Comparison of ENCODE assay signal across 11 cellular contexts in the genomic region with DNA sequence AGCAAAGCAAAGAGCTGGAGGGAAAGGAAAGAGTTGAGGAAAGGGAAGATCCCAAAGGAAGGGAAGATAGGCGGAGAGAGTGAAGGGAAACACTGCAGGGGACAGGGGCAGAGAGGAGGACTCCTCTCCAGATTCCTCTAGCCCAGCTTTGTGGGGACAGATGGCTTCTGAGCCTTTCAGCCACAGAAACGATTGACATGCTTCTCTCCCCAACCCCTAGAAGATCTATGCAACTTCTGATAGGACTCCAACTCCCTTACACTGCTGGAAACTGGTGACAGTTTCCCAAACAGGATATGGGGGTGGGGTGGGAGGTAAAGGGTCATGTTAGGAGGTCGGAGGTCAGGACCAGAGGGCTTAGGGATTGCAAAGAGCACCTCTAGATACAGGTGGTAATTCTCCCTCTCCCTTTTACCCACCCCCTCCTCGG. TPM values are rescaled to one million over a fixed set of nuclear protein-coding genes. Genes with fewer than 3 reads are reported as not detected.
DNase-seq lines count a peak whose midpoint lies in the region; ATAC-seq, FAIRE-seq and TF ChIP-seq lines count a peak whose summit lies in the region.
"Had no signal": no experiment of that assay in that cellular context is flagged by ENCODE, and none has a peak within 500 bp of the region (broad histone marks: within the 10 kb centered on the region; RNA-seq: fewer than 3 reads in every experiment).

No MANE protein-coding gene starts in this region.

- no peak overlapping the region; the same call in 1 of the 2 replicates for H3K9ac ChIP-seq in IMR-90 (ENCODE audit: low read depth, low read length)
- peak overlapping the region; percentile 38 for H3K9ac ChIP-seq in neural cell (ENCODE audit: low read length)
- H3K9ac ChIP-seq in smooth muscle cell (ENCODE audit: low read depth) = no peak overlapping the region

- TF ChIP-seq RAD21 in A549 (conservative IDR thresholded peaks at IDR 0.05 in 1 of 2, IDR thresholded peaks at IDR 0.05 in 1 of 2) = no peak
- TF ChIP-seq RAD21 in IMR-90 (IDR thresholded peaks at IDR 0.05; ENCODE audit: low read length) = no peak
- TF ChIP-seq RAD21 in neural cell (conservative IDR thresholded peaks at IDR 0.05) = no peak

- H3K9me3 ChIP-seq in A549 = no peaks in the 10 kb centered on the region
- no peaks in the 10 kb centered on the region for H3K9me3 ChIP-seq in IMR-90 (ENCODE audit: control insufficient read depth, insufficient read depth, low read length)
- no peaks in the 10 kb centered on the region for H3K9me3 ChIP-seq in esophagus muscularis mucosa
- no peaks in the 10 kb centered on the region for H3K9me3 ChIP-seq in neural cell (ENCODE audit: low read length)
- no peaks in the 10 kb centered on the region for H3K9me3 ChIP-seq in smooth muscle cell (replicated peaks; ENCODE audit: low read depth)
- H3K9me3 ChIP-seq: SJSA1 had no signal

- H2AFZ ChIP-seq in IMR-90 (replicated peaks; ENCODE audit: low read length, poor library complexity) (no peak overlapping the region), neural cell (ENCODE audit: low read depth, low read length) (no peak overlapping the region), smooth muscle cell (ENCODE audit: low read depth) (no peak overlapping the region)

- H2AK5ac ChIP-seq in IMR-90 (ENCODE audit: low read depth, low read length) = no peak overlapping the region

- DNase-seq in A549 (ENCODE audit: low read depth in 1 of 2, low spot score in 1 of 2) = no peak
- no peak for DNase-seq in IMR-90
- DNase-seq in esophagus muscularis mucosa (ENCODE audit: extremely low spot score) = no peak
- no peak for DNase-seq in activated T-helper 1 cell treated with anti-CD3 and anti-CD28 coated beads, Interleukin-12 subunit alpha, Interleukin-12 subunit beta, Interleukin-2, Interleukin-4 antibody, amounts not matched to agents 30 ng/mL and 10 ng/mL and 1 ng/mL, durations not matched to agents 14 hours and 24 hours and 36 hours (ENCODE audit: low spot score)
- DNase-seq in T-helper 2 cell treated with Interferon-gamma antibody and Interleukin-4, amounts not matched to agents 5 μg/mL and 100 μg/mL, for 36 hours (ENCODE audit: low spot score) = no peak
- DNase-seq in effector CD8-positive, alpha-beta T cell (lab: John Stamatoyannopoulos, UW) = no peak
- DNase-seq in smooth muscle cell (lab: John Stamatoyannopoulos, UW; ENCODE audit: unreplicated experiment) = no peak
- DNase-seq: NCI-H1694 treated with DMSO at 0.1 percent for 48 hours, NCI-H748 treated with DMSO at 0.1 percent for 48 hours had no signal

- H3K27me3 Mint-ChIP-seq in activated T-helper 1 cell treated with anti-CD3 and anti-CD28 coated beads, Interleukin-12 subunit alpha, Interleukin-12 subunit beta, Interleukin-2, Interleukin-4 antibody, amounts not matched to agents 30 ng/mL and 10 ng/mL and 1 ng/mL, durations not matched to agents 14 hours and 24 hours and 36 hours (ENCODE audit: insufficient read depth) = peaks cover 43% of the 10 kb centered on the region
- peaks cover 24% of the 10 kb centered on the region for H3K27me3 Mint-ChIP-seq in T-helper 2 cell treated with Interferon-gamma antibody and Interleukin-4, amounts not matched to agents 5 μg/mL and 100 μg/mL, for 36 hours (ENCODE audit: low read depth)

- 67% methylated on average over 4 of the region's 4 CpGs for WGBS in A549 (ENCODE audit: missing lambda C conversion rate)
- WGBS in IMR-90 (ENCODE audit: extremely low coverage in 2 of 2, insufficient read length in 1 of 2), 2 experiments = no CpG with 5 or more reads among the region's 4 CpGs
- WGBS in esophagus muscularis mucosa = 69% methylated on average over 4 of the region's 4 CpGs
- WGBS in smooth muscle cell (ENCODE audit: low lambda C conversion rate) = 78% methylated on average over 4 of the region's 4 CpGs

- H4K8ac ChIP-seq in IMR-90 (ENCODE audit: low read depth in 2 of 2, low read length in 2 of 2) = peak overlapping the region in 1 of 2 experiments; percentile 29; a peak in 2 of 4 replicates

- H4K20me1 ChIP-seq in IMR-90 (ENCODE audit: insufficient read depth, low read length) (peaks cover 45% of the 10 kb centered on the region), neural cell (ENCODE audit: insufficient read depth) (peaks cover 67% of the 10 kb centered on the region), smooth muscle cell (ENCODE audit: low read depth) (peaks cover 84% of the 10 kb centered on the region)

- H2BK120ac ChIP-seq in IMR-90 (ENCODE audit: low read depth, low read length) = no peak overlapping the region

- TF ChIP-seq POLR2A in A549 (IDR thresholded peaks at IDR 0.05; ENCODE audit: low read length) (no peak), IMR-90 (IDR thresholded peaks at IDR 0.05; ENCODE audit: low read depth, low read length) (no peak), esophagus muscularis mucosa (IDR thresholded peaks at IDR 0.05; ENCODE audit: low read depth) (no peak)

- BruUV-seq in IMR-90 (replicated peaks; lab: Mats Ljungman, UMichigan) = no TSS peak

- H3K56ac ChIP-seq in IMR-90 (ENCODE audit: extremely low read depth, insufficient read depth, low read length) = no peak overlapping the region

- POLR2A ChIA-PET in A549 (lab: Yijun Ruan, JAX) = interaction anchor here (0.9 kb wide), 2 partner anchors 10 to 137 kb away, joined by 3 read pairs; partner anchors contain the start of gene PMF1
- POLR2A ChIA-PET in IMR-90 (lab: Charles Lee; ENCODE audit: unreplicated experiment) = no interaction called here

- TF ChIP-seq CTCF in A549 (IDR thresholded peaks at IDR 0.05) = no peak
- TF ChIP-seq CTCF in IMR-90 (conservative IDR thresholded peaks at IDR 0.05; ENCODE audit: low read depth, low read length) = no peak
- TF ChIP-seq CTCF in esophagus muscularis mucosa (IDR thresholded peaks at IDR 0.05) = no peak
- TF ChIP-seq CTCF in neural cell (IDR thresholded peaks at IDR 0.05; ENCODE audit: poor library complexity, severe bottlenecking) = no peak
- no peak for TF ChIP-seq CTCF in smooth muscle cell (IDR thresholded peaks at IDR 0.05; ENCODE audit: borderline replicate concordance, insufficient read depth, poor library complexity, severe bottlenecking)

- peaks cover 17% of the 10 kb centered on the region for H3K9me1 ChIP-seq in IMR-90 (ENCODE audit: insufficient read depth, low read length)

- CTCF ChIA-PET in A549 (lab: Yijun Ruan, JAX) (interaction anchor here (0.7 to 2.9 kb wide), 9 partner anchors 10 to 138 kb away, joined by 3 to 29 read pairs (median 4); partner anchors contain the start of gene UBQLN4), IMR-90 (lab: Yijun Ruan, JAX) (interaction anchor here (1.6 kb wide), 1 partner anchor 9 kb away, joined by 5 read pairs; no protein-coding TSS in a partner anchor)

- H3K36me3 ChIP-seq in IMR-90 (ENCODE audit: control insufficient read depth, insufficient read depth, low read length) = peaks cover 37% of the 10 kb centered on the region
- H3K36me3 ChIP-seq in esophagus muscularis mucosa = no peaks in the 10 kb centered on the region
- peaks cover 9% of the 10 kb centered on the region for H3K36me3 ChIP-seq in neural cell (ENCODE audit: insufficient read depth, low read length)
- no peaks in the 10 kb centered on the region for H3K36me3 ChIP-seq in smooth muscle cell (ENCODE audit: low read depth)

- H3K79me2 ChIP-seq in neural cell (replicated peaks; ENCODE audit: insufficient read depth, low read length) (peaks cover 70% of the 10 kb centered on the region), smooth muscle cell (ENCODE audit: low read depth) (peaks cover 41% of the 10 kb centered on the region)

- no peak overlapping the region for H2BK20ac ChIP-seq in IMR-90 (ENCODE audit: low read depth, low read length)

- H3K4me1 ChIP-seq in A549 = peaks cover 5% of the 10 kb centered on the region; the same call in 1 of the 3 replicates
- H3K4me1 ChIP-seq in IMR-90 (ENCODE audit: control insufficient read depth, insufficient read depth, low read length) = peaks cover 26% of the 10 kb centered on the region
- H3K4me1 ChIP-seq in esophagus muscularis mucosa = peaks cover 9 to 25% (median 17%) of the 10 kb centered on the region in 4 donors
- peaks cover 78% of the 10 kb centered on the region for H3K4me1 ChIP-seq in smooth muscle cell (ENCODE audit: low read depth)

- peak overlapping the region; percentile 73; the same call in 1 of the 2 replicates for H3K23ac ChIP-seq in IMR-90 (ENCODE audit: low read depth, low read length)

- H3K27me3 ChIP-seq in IMR-90 (ENCODE audit: control insufficient read depth, insufficient read depth, low read length) = no peaks in the 10 kb centered on the region
- peaks cover 0 to 6% (median 0%) of the 10 kb centered on the region in 4 donors for H3K27me3 ChIP-seq in esophagus muscularis mucosa
- H3K27me3 ChIP-seq in neural cell (ENCODE audit: insufficient read depth, low read depth, low read length) = no peaks in the 10 kb centered on the region
- H3K27me3 ChIP-seq in smooth muscle cell (ENCODE audit: low read depth) = no peaks in the 10 kb centered on the region
- H3K27me3 ChIP-seq: SJSA1 had no signal

- ATAC-seq in A549 (no peak), IMR-90 (ENCODE audit: low read depth) (no peak)

- H3K27ac ChIP-seq in A549 (no peak overlapping the region), IMR-90 (ENCODE audit: insufficient read depth, low read length) (no peak overlapping the region), esophagus muscularis mucosa (replicated peaks in 1 of 4) (peak overlapping the region in 1 of 4 donors; percentile 70), neural cell (ENCODE audit: low read length) (no peak overlapping the region), smooth muscle cell (ENCODE audit: low read depth) (no peak overlapping the region)
- H3K27ac ChIP-seq: SJSA1 had no signal

- H3K4me1 Mint-ChIP-seq in activated T-helper 1 cell treated with anti-CD3 and anti-CD28 coated beads, Interleukin-12 subunit alpha, Interleukin-12 subunit beta, Interleukin-2, Interleukin-4 antibody, amounts not matched to agents 30 ng/mL and 10 ng/mL and 1 ng/mL, durations not matched to agents 14 hours and 24 hours and 36 hours (ENCODE audit: low read depth) = peaks cover 5% of the 10 kb centered on the region
- H3K4me1 Mint-ChIP-seq in T-helper 2 cell treated with Interferon-gamma antibody and Interleukin-4, amounts not matched to agents 5 μg/mL and 100 μg/mL, for 36 hours (ENCODE audit: low read depth) = no peaks in the 10 kb centered on the region

- no peak overlapping the region for H3K27ac Mint-ChIP-seq in activated T-helper 1 cell treated with anti-CD3 and anti-CD28 coated beads, Interleukin-12 subunit alpha, Interleukin-12 subunit beta, Interleukin-2, Interleukin-4 antibody, amounts not matched to agents 30 ng/mL and 10 ng/mL and 1 ng/mL, durations not matched to agents 14 hours and 24 hours and 36 hours
- no peak overlapping the region for H3K27ac Mint-ChIP-seq in T-helper 2 cell treated with Interferon-gamma antibody and Interleukin-4, amounts not matched to agents 5 μg/mL and 100 μg/mL, for 36 hours

- intact Hi-C loops in IMR-90 (cut with micrococcal nuclease) = no loop called here
- intact Hi-C loops in esophagus muscularis mucosa (cut with DNase I) = no loop called here
- intact Hi-C loops in activated T-helper 1 cell treated with anti-CD3 and anti-CD28 coated beads, Interleukin-12 subunit alpha, Interleukin-12 subunit beta, Interleukin-2, Interleukin-4 antibody, amounts not matched to agents 30 ng/mL and 10 ng/mL and 1 ng/mL, durations not matched to agents 14 hours and 24 hours and 36 hours (cut with micrococcal nuclease) = no loop called here

- in situ Hi-C loops in IMR-90 (cut with MboI; ENCODE audit: low sequenced_read_pairs) = no loop called here

- H3K4ac ChIP-seq in IMR-90 (ENCODE audit: low read depth, low read length) = no peak overlapping the region

- no peak overlapping the region for H4K91ac ChIP-seq in IMR-90 (ENCODE audit: insufficient read depth, low read depth, low read length)

- H2BK15ac ChIP-seq in IMR-90 (ENCODE audit: low read depth, low read length) = no peak overlapping the region

- no peak overlapping the region for H2BK5ac ChIP-seq in IMR-90 (ENCODE audit: low read depth, low read length, poor library complexity, severe bottlenecking)

- H3K4me3 ChIP-seq in A549 = no peak overlapping the region
- H3K4me3 ChIP-seq in IMR-90 (ENCODE audit: insufficient read depth, low read depth, low read length) = no peak overlapping the region
- H3K4me3 ChIP-seq in esophagus muscularis mucosa = peak overlapping the region; percentile 58 to 71 (median 60)
- H3K4me3 ChIP-seq in neural cell (ENCODE audit: low read length) = peak overlapping the region; percentile 93
- H3K4me3 ChIP-seq in smooth muscle cell = no peak overlapping the region
- H3K4me3 ChIP-seq: SJSA1 had no signal

- peak overlapping the region; percentile 19 for H2AK9ac ChIP-seq in IMR-90 (replicated peaks; ENCODE audit: low read depth, low read length, poor library complexity)

- no peak overlapping the region for H3K14ac ChIP-seq in IMR-90 (replicated peaks; ENCODE audit: low read depth, low read length)

- peaks cover 5% of the 10 kb centered on the region for H3F3A ChIP-seq in neural cell (ENCODE audit: insufficient read depth, low read length, poor library complexity, severe bottlenecking)
- H3F3A ChIP-seq in smooth muscle cell (ENCODE audit: low read depth) = peaks cover 22% of the 10 kb centered on the region

- H3K36me3 Mint-ChIP-seq in activated T-helper 1 cell treated with anti-CD3 and anti-CD28 coated beads, Interleukin-12 subunit alpha, Interleukin-12 subunit beta, Interleukin-2, Interleukin-4 antibody, amounts not matched to agents 30 ng/mL and 10 ng/mL and 1 ng/mL, durations not matched to agents 14 hours and 24 hours and 36 hours (ENCODE audit: low read depth) = no peaks in the 10 kb centered on the region
- H3K36me3 Mint-ChIP-seq in T-helper 2 cell treated with Interferon-gamma antibody and Interleukin-4, amounts not matched to agents 5 μg/mL and 100 μg/mL, for 36 hours (ENCODE audit: low read depth) = no peaks in the 10 kb centered on the region

- H3K79me1 ChIP-seq in IMR-90 (ENCODE audit: low read depth in 1 of 2, low read length in 2 of 2) = peaks cover 32 to 71% of the 10 kb centered on the region in 2 experiments

- no peak overlapping the region for H3K4me3 Mint-ChIP-seq in activated T-helper 1 cell treated with anti-CD3 and anti-CD28 coated beads, Interleukin-12 subunit alpha, Interleukin-12 subunit beta, Interleukin-2, Interleukin-4 antibody, amounts not matched to agents 30 ng/mL and 10 ng/mL and 1 ng/mL, durations not matched to agents 14 hours and 24 hours and 36 hours
- H3K4me3 Mint-ChIP-seq in T-helper 2 cell treated with Interferon-gamma antibody and Interleukin-4, amounts not matched to agents 5 μg/mL and 100 μg/mL, for 36 hours = no peak overlapping the region

- H3K4me2 ChIP-seq in A549 (no peak overlapping the region), IMR-90 (ENCODE audit: low read depth, low read length) (no peak overlapping the region), neural cell (ENCODE audit: low read length) (peak overlapping the region; percentile 21), smooth muscle cell (no peak overlapping the region)

- H3K9me3 Mint-ChIP-seq in activated T-helper 1 cell treated with anti-CD3 and anti-CD28 coated beads, Interleukin-12 subunit alpha, Interleukin-12 subunit beta, Interleukin-2, Interleukin-4 antibody, amounts not matched to agents 30 ng/mL and 10 ng/mL and 1 ng/mL, durations not matched to agents 14 hours and 24 hours and 36 hours = no peaks in the 10 kb centered on the region
- no peaks in the 10 kb centered on the region for H3K9me3 Mint-ChIP-seq in T-helper 2 cell treated with Interferon-gamma antibody and Interleukin-4, amounts not matched to agents 5 μg/mL and 100 μg/mL, for 36 hours

- no peaks in the 10 kb centered on the region for H3K9me2 ChIP-seq in neural cell (ENCODE audit: insufficient read depth, low read length)

- H3K18ac ChIP-seq in IMR-90 (ENCODE audit: low read depth, low read length) = no peak overlapping the region

- FAIRE-seq in A549 (lab: Jason Lieb, UNC) = no peak

- no peak for TF ChIP-seq EP300 in A549 (IDR thresholded peaks at IDR 0.05)
- TF ChIP-seq EP300 in esophagus muscularis mucosa (IDR thresholded peaks at IDR 0.05) = no peak
- no peak for TF ChIP-seq EP300 in neural cell (conservative IDR thresholded peaks at IDR 0.05; ENCODE audit: poor library complexity, severe bottlenecking)

- dilution Hi-C loops in IMR-90 (cut with HindIII; ENCODE audit: low sequenced_read_pairs, unreplicated experiment) = no loop called here

- H4K5ac ChIP-seq in IMR-90 (ENCODE audit: low read depth, low read length) = no peak overlapping the region

RNA-seq across cellular contexts. Expression of gene MEX3A, which starts 6.5 kb away (rescaled TPM):
- polyA plus RNA-seq in A549 (2011; rRNA removed) (1.8 and 2.4 TPM in 2 replicates), A549 (2017; fragmentation: RNase III; extraction: RNeasy Plus Mini Kit Qiagen cat#74134 plus additional on column Dnase treatment) (3.3 to 4.9 TPM (median 4.4 TPM) in 3 replicates), IMR-90 (2012; rRNA removed) (9.0 and 11.6 TPM in 2 replicates), neural cell (39.8 and 44.4 TPM in 2 replicates), smooth muscle cell (10.5 and 11.0 TPM in 2 replicates)
- polyA plus RNA-seq in A549 (2012; cell fraction: cytosol; rRNA removed) = 3.2 and 3.9 TPM in 2 replicates
- 2.2 and 3.9 TPM in 2 replicates for polyA plus RNA-seq in A549 (2012; cell fraction: nucleus; rRNA removed)
- polyA minus RNA-seq in A549 (2011; rRNA and poly(A)+ RNA removed) = 2.4 and 2.8 TPM in 2 replicates
- total RNA-seq in IMR-90 (2012; rRNA removed) (2.3 and 2.5 TPM in 2 replicates), esophagus muscularis mucosa (1 to 10 TPM in 1 of 4 donors, under 1 TPM in 3; under 0.01 to 1.6 (median 0.66) TPM), smooth muscle cell (13.5 and 13.8 TPM in 2 replicates)
- polyA plus RNA-seq in IMR-90 (2012; cell fraction: cytosol; rRNA removed) = 4.0 and 8.8 TPM in 2 replicates
- 14.6 and 16.6 TPM in 2 replicates for polyA plus RNA-seq in IMR-90 (2012; cell fraction: nucleus; rRNA removed; ENCODE audit: low replicate concordance)
- 114 and 119 TPM in 2 replicates for polyA minus RNA-seq in neural cell
- 0.27 and 0.41 TPM in 2 replicates for total RNA-seq in activated T-helper 1 cell treated with anti-CD3 and anti-CD28 coated beads, Interleukin-12 subunit alpha, Interleukin-12 subunit beta, Interleukin-2, Interleukin-4 antibody, amounts not matched to agents 30 ng/mL and 10 ng/mL and 1 ng/mL, durations not matched to agents 14 hours and 24 hours and 36 hours

RNA-seq across cellular contexts. Expression of gene RAB25, which starts 14.8 kb away (rescaled TPM):
- 0.11 TPM in 1 of 2 replicates, not detected in the other for polyA plus RNA-seq in A549 (2011; rRNA removed)
- 0.10 and 0.34 TPM in 2 replicates for polyA plus RNA-seq in A549 (2012; cell fraction: cytosol; rRNA removed)
- polyA plus RNA-seq in A549 (2012; cell fraction: nucleus; rRNA removed) = 0.40 and 0.49 TPM in 2 replicates
- polyA plus RNA-seq in A549 (2017; fragmentation: RNase III; extraction: RNeasy Plus Mini Kit Qiagen cat#74134 plus additional on column Dnase treatment) = not detected in 3 replicates
- polyA minus RNA-seq in A549 (2011; rRNA and poly(A)+ RNA removed) = not detected in 2 replicates
- not detected in 2 replicates for total RNA-seq in IMR-90 (2012; rRNA removed)
- polyA plus RNA-seq in IMR-90 (2012; rRNA removed) = not detected in 2 replicates
- 0.03 TPM in 1 of 2 replicates, not detected in the other for polyA plus RNA-seq in IMR-90 (2012; cell fraction: cytosol; rRNA removed)
- polyA plus RNA-seq in IMR-90 (2012; cell fraction: nucleus; rRNA removed; ENCODE audit: low replicate concordance) = 0.29 TPM in 1 of 2 replicates, not detected in the other
- not detected for total RNA-seq in esophagus muscularis mucosa
- polyA plus RNA-seq in neural cell = 1.3 TPM in 1 of 2 replicates, not detected in the other
- not detected in 2 replicates for polyA minus RNA-seq in neural cell
- total RNA-seq in activated T-helper 1 cell treated with anti-CD3 and anti-CD28 coated beads, Interleukin-12 subunit alpha, Interleukin-12 subunit beta, Interleukin-2, Interleukin-4 antibody, amounts not matched to agents 30 ng/mL and 10 ng/mL and 1 ng/mL, durations not matched to agents 14 hours and 24 hours and 36 hours = 0.18 TPM in 1 of 2 replicates, not detected in the other
- 16.8 and 27.1 TPM in 2 replicates for total RNA-seq in smooth muscle cell
- 8.9 and 53.5 TPM in 2 replicates for polyA plus RNA-seq in smooth muscle cell
- total RNA-seq: SJSA1 had no signal

RNA-seq across cellular contexts. Expression of gene LAMTOR2, which starts 21.2 kb away (rescaled TPM):
- 63.0 and 71.4 TPM in 2 replicates for polyA plus RNA-seq in A549 (2011; rRNA removed)
- polyA plus RNA-seq in A549 (2012; cell fraction: cytosol; rRNA removed) = 203 and 211 TPM in 2 replicates
- 78.2 and 83.5 TPM in 2 replicates for polyA plus RNA-seq in A549 (2012; cell fraction: nucleus; rRNA removed)
- 151 to 171 TPM (median 166 TPM) in 3 replicates for polyA plus RNA-seq in A549 (2017; fragmentation: RNase III; extraction: RNeasy Plus Mini Kit Qiagen cat#74134 plus additional on column Dnase treatment)
- 47.1 and 58.2 TPM in 2 replicates for polyA minus RNA-seq in A549 (2011; rRNA and poly(A)+ RNA removed)
- 45.8 and 50.0 TPM in 2 replicates for total RNA-seq in IMR-90 (2012; rRNA removed)
- 89.0 and 106 TPM in 2 replicates for polyA plus RNA-seq in IMR-90 (2012; rRNA removed)
- 132 and 144 TPM in 2 replicates for polyA plus RNA-seq in IMR-90 (2012; cell fraction: cytosol; rRNA removed)
- polyA plus RNA-seq in IMR-90 (2012; cell fraction: nucleus; rRNA removed; ENCODE audit: low replicate concordance) = 24.2 and 31.7 TPM in 2 replicates
- total RNA-seq in esophagus muscularis mucosa = 100 to 1,000 TPM in 1 of 4 donors, 10 to 100 TPM in 3; 59.3 to 106 (median 75.5) TPM
- polyA plus RNA-seq in neural cell = 81.3 and 82.6 TPM in 2 replicates
- polyA minus RNA-seq in neural cell = 24.6 and 39.8 TPM in 2 replicates
- 66.8 and 67.1 TPM in 2 replicates for total RNA-seq in activated T-helper 1 cell treated with anti-CD3 and anti-CD28 coated beads, Interleukin-12 subunit alpha, Interleukin-12 subunit beta, Interleukin-2, Interleukin-4 antibody, amounts not matched to agents 30 ng/mL and 10 ng/mL and 1 ng/mL, durations not matched to agents 14 hours and 24 hours and 36 hours
- total RNA-seq in smooth muscle cell = 32.2 and 55.1 TPM in 2 replicates
- polyA plus RNA-seq in smooth muscle cell = 146 and 156 TPM in 2 replicates

RNA-seq across cellular contexts. Expression of gene UBQLN4, which starts 22.2 kb away (rescaled TPM):
- polyA plus RNA-seq in A549 (2011; rRNA removed) = 42.0 and 47.6 TPM in 2 replicates
- 35.5 and 45.0 TPM in 2 replicates for polyA plus RNA-seq in A549 (2012; cell fraction: cytosol; rRNA removed)
- 58.9 and 60.0 TPM in 2 replicates for polyA plus RNA-seq in A549 (2012; cell fraction: nucleus; rRNA removed)
- 36.5 to 39.1 TPM (median 38.2 TPM) in 3 replicates for polyA plus RNA-seq in A549 (2017; fragmentation: RNase III; extraction: RNeasy Plus Mini Kit Qiagen cat#74134 plus additional on column Dnase treatment)
- 57.8 TPM in 2 replicates for polyA minus RNA-seq in A549 (2011; rRNA and poly(A)+ RNA removed)
- 8.8 and 9.7 TPM in 2 replicates for total RNA-seq in IMR-90 (2012; rRNA removed)
- 21.6 and 24.0 TPM in 2 replicates for polyA plus RNA-seq in IMR-90 (2012; rRNA removed)
- 11.7 and 17.0 TPM in 2 replicates for polyA plus RNA-seq in IMR-90 (2012; cell fraction: cytosol; rRNA removed)
- 40.7 and 41.8 TPM in 2 replicates for polyA plus RNA-seq in IMR-90 (2012; cell fraction: nucleus; rRNA removed; ENCODE audit: low replicate concordance)
- 10 to 100 TPM; 17.4 to 33.3 (median 26.0) TPM for total RNA-seq in esophagus muscularis mucosa
- polyA plus RNA-seq in neural cell = 34.9 and 39.3 TPM in 2 replicates
- 47.5 and 51.2 TPM in 2 replicates for polyA minus RNA-seq in neural cell
- 59.5 and 64.5 TPM in 2 replicates for total RNA-seq in activated T-helper 1 cell treated with anti-CD3 and anti-CD28 coated beads, Interleukin-12 subunit alpha, Interleukin-12 subunit beta, Interleukin-2, Interleukin-4 antibody, amounts not matched to agents 30 ng/mL and 10 ng/mL and 1 ng/mL, durations not matched to agents 14 hours and 24 hours and 36 hours
- total RNA-seq in smooth muscle cell = 18.1 and 18.8 TPM in 2 replicates
- 19.4 and 23.3 TPM in 2 replicates for polyA plus RNA-seq in smooth muscle cell

RNA-seq across cellular contexts. Expression of gene LMNA, which starts 38.7 kb away (rescaled TPM):
- 155 and 214 TPM in 2 replicates for polyA plus RNA-seq in A549 (2011; rRNA removed)
- 353 and 498 TPM in 2 replicates for polyA plus RNA-seq in A549 (2012; cell fraction: cytosol; rRNA removed)
- polyA plus RNA-seq in A549 (2012; cell fraction: nucleus; rRNA removed) = 1,197 and 1,289 TPM in 2 replicates
- 286 to 310 TPM (median 288 TPM) in 3 replicates for polyA plus RNA-seq in A549 (2017; fragmentation: RNase III; extraction: RNeasy Plus Mini Kit Qiagen cat#74134 plus additional on column Dnase treatment)
- 151 and 242 TPM in 2 replicates for polyA minus RNA-seq in A549 (2011; rRNA and poly(A)+ RNA removed)
- 753 and 755 TPM in 2 replicates for total RNA-seq in IMR-90 (2012; rRNA removed)
- polyA plus RNA-seq in IMR-90 (2012; rRNA removed) = 563 and 927 TPM in 2 replicates
- polyA plus RNA-seq in IMR-90 (2012; cell fraction: cytosol; rRNA removed) = 602 and 638 TPM in 2 replicates
- polyA plus RNA-seq in IMR-90 (2012; cell fraction: nucleus; rRNA removed; ENCODE audit: low replicate concordance) = 1,137 and 1,144 TPM in 2 replicates
- 100 to 1,000 TPM; 311 to 589 (median 380) TPM for total RNA-seq in esophagus muscularis mucosa
- polyA plus RNA-seq in neural cell = 90.7 and 103 TPM in 2 replicates
- polyA minus RNA-seq in neural cell = 50.6 TPM in 2 replicates
- total RNA-seq in activated T-helper 1 cell treated with anti-CD3 and anti-CD28 coated beads, Interleukin-12 subunit alpha, Interleukin-12 subunit beta, Interleukin-2, Interleukin-4 antibody, amounts not matched to agents 30 ng/mL and 10 ng/mL and 1 ng/mL, durations not matched to agents 14 hours and 24 hours and 36 hours = 80.1 and 84.1 TPM in 2 replicates
- 237 and 256 TPM in 2 replicates for total RNA-seq in smooth muscle cell
- 626 and 674 TPM in 2 replicates for polyA plus RNA-seq in smooth muscle cell

Comparison
In these comparisons a context has a peak if more than half of its experiments do, and no peak if none do; other contexts are left out.
1. H3K4me3 ChIP-seq: peak in esophagus muscularis mucosa (4 of 4) and neural cell (single experiment); none in A549 (single experiment), IMR-90 (single experiment) and smooth muscle cell (single experiment).
2. RNA of gene RAB25, which starts 14.8 kb away (total RNA-seq): 16.8 to 27.1 TPM in smooth muscle cell; 0.18 TPM in activated T-helper 1 cell treated with anti-CD3 and anti-CD28 coated beads, Interleukin-12 subunit alpha, Interleukin-12 subunit beta, Interleukin-2, Interleukin-4 antibody, amounts not matched to agents 30 ng/mL and 10 ng/mL and 1 ng/mL, durations not matched to agents 14 hours and 24 hours and 36 hours, not detected in esophagus muscularis mucosa and not detected in IMR-90; every median in the first group is over 10 times any median in the second.